ENCODE assay signal across 31 cellular contexts in the genomic region with DNA sequence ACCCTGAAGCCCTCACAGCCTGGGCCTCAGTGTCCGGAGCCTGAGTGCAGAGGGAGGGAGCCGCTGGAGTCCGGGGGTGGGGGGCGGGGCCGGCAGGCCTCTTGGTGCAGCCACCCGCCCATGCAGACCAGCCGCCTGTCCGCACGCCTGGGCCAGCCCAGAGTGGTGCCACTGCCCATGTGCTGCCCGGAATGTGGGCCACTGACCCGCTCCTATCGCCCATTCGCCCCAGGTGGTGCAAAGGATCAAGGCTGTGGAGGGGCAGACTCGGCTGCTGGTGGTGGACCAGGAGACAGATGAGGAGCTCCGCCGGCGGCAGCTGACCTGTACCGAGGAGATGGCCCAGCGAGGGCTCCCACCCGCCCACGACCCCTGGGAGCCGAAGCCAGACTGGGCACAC. TPM values are rescaled to one million over a fixed set of nuclear protein-coding genes. Genes with fewer than 3 reads are reported as not detected.
DNase-seq lines count a peak whose midpoint lies in the region; ATAC-seq, FAIRE-seq and TF ChIP-seq lines count a peak whose summit lies in the region.
"Had no signal": no experiment of that assay in that cellular context is flagged by ENCODE, and none has a peak within 500 bp of the region (broad histone marks: within the 10 kb centered on the region; RNA-seq: fewer than 3 reads in every experiment).

No MANE protein-coding gene starts in this region.

- no peak overlapping the region for H3K27ac Mint-ChIP-seq in osteocyte (ENCODE audit: unreplicated experiment)
- H3K27ac Mint-ChIP-seq: activated T-cell treated with anti-CD3 and anti-CD28 coated beads, Interleukin-2, amount 50 U/mL, for 24 hours; dendritic cell treated with granulocyte-macrophage colony-stimulating factor and Interleukin-4, amounts not matched to agents 40 ng/mL and 50 ng/mL, for 4 days; endodermal cell had no signal

- H3K27ac ChIP-seq in right atrium auricular region (peak overlapping the region; percentile 84 to 85), kidney (ENCODE audit: low read depth in 2 of 2, low read length in 2 of 2) (no peak overlapping the region), upper lobe of right lung (peak overlapping the region; percentile 66)
- H3K27ac ChIP-seq: foreskin keratinocyte, neutrophil, SJSA1, WERI-Rb-1 had no signal

- no peak for TF ChIP-seq CTCF in right atrium auricular region (IDR thresholded peaks at IDR 0.05)
- TF ChIP-seq CTCF in kidney (IDR thresholded peaks at IDR 0.05; ENCODE audit: borderline replicate concordance, extremely low read depth, insufficient read depth) = no peak
- TF ChIP-seq CTCF in osteocyte (IDR thresholded peaks at IDR 0.05) = no peak
- TF ChIP-seq CTCF in upper lobe of right lung (IDR thresholded peaks at IDR 0.05) = no peak

- no peak for FAIRE-seq in kidney (lab: Jason Lieb, UNC)
- FAIRE-seq: A549, G401.6, small intestine had no signal

- peaks cover 0 to 68% of the 10 kb centered on the region in 2 donors for H3K4me1 ChIP-seq in right atrium auricular region
- H3K4me1 ChIP-seq in kidney (ENCODE audit: control insufficient read depth in 1 of 2, insufficient read depth in 1 of 2, low read depth in 1 of 2, low read length in 2 of 2) = peaks cover 0 to 27% of the 10 kb centered on the region in 2 donors
- peaks cover 56% of the 10 kb centered on the region for H3K4me1 ChIP-seq in upper lobe of right lung

- H3K9me3 ChIP-seq in right atrium auricular region (no peaks in the 10 kb centered on the region), kidney (ENCODE audit: control insufficient read depth in 1 of 2, low read length in 2 of 2) (no peaks in the 10 kb centered on the region), upper lobe of right lung (no peaks in the 10 kb centered on the region)
- H3K9me3 ChIP-seq: A549, ascending aorta, HAP-1, neutrophil, Peyer's patch, SJSA1 had no signal

- H3K4me3 ChIP-seq in right atrium auricular region = peak overlapping the region; percentile 56 to 74
- H3K4me3 ChIP-seq in kidney (ENCODE audit: low read length in 2 of 2) = peak overlapping the region in 1 of 2 donors; percentile 82
- H3K4me3 ChIP-seq in upper lobe of right lung = peak overlapping the region; percentile 72
- H3K4me3 ChIP-seq: A549, HAP-1, SJSA1 had no signal

- ATAC-seq in left ventricle myocardium superior = no peak
- ATAC-seq in upper lobe of right lung = no peak
- no peak for ATAC-seq in GM18858 (IDR thresholded peaks at IDR 0.05; ENCODE audit: unreplicated experiment)
- ATAC-seq: A549; foreskin keratinocyte; stimulated activated naive CD8-positive, alpha-beta T cell treated with anti-CD3 and anti-CD28 coated beads, Interleukin-15, Interleukin-2, amounts not matched to agents 100 U/mL and 50 U/mL, for 24 hours had no signal

- H3K27me3 Mint-ChIP-seq in osteocyte (ENCODE audit: unreplicated experiment) = no peaks in the 10 kb centered on the region

- intact Hi-C loops in left ventricle myocardium superior (cut with micrococcal nuclease) = no loop called here
- intact Hi-C loops in kidney (cut with DNase I) = loop anchor here (10.0 kb wide), 1 partner anchor 115 kb away; a partner anchor contains a TSS
- intact Hi-C loops in upper lobe of right lung (cut with DNase I) = no loop called here

- H3K4me1 Mint-ChIP-seq in osteocyte (ENCODE audit: unreplicated experiment) = peaks cover 62% of the 10 kb centered on the region

- no peak overlapping the region for H3K9ac ChIP-seq in kidney (ENCODE audit: low read length in 2 of 2)

- H3K27me3 ChIP-seq in right atrium auricular region (no peaks in the 10 kb centered on the region), upper lobe of right lung (no peaks in the 10 kb centered on the region)
- H3K27me3 ChIP-seq: ascending aorta, foreskin keratinocyte, Peyer's patch, SJSA1 had no signal

- peak overlapping the region; percentile 51 for H3K4me3 Mint-ChIP-seq in osteocyte (ENCODE audit: unreplicated experiment)
- H3K4me3 Mint-ChIP-seq: activated T-cell treated with anti-CD3 and anti-CD28 coated beads, Interleukin-2, amount 50 U/mL, for 24 hours; dendritic cell treated with granulocyte-macrophage colony-stimulating factor and Interleukin-4, amounts not matched to agents 40 ng/mL and 50 ng/mL, for 4 days; endodermal cell had no signal

- H3K9me3 Mint-ChIP-seq in osteocyte (ENCODE audit: unreplicated experiment) = no peaks in the 10 kb centered on the region
- H3K9me3 Mint-ChIP-seq: activated T-cell treated with anti-CD3 and anti-CD28 coated beads, Interleukin-2, amount 50 U/mL, for 24 hours; CD4-positive, CD25-positive, alpha-beta regulatory T cell; dendritic cell treated with granulocyte-macrophage colony-stimulating factor and Interleukin-4, amounts not matched to agents 40 ng/mL and 50 ng/mL, for 4 days; endodermal cell had no signal

- peaks cover 1% of the 10 kb centered on the region for H3K36me3 Mint-ChIP-seq in osteocyte (ENCODE audit: unreplicated experiment)
- H3K36me3 Mint-ChIP-seq: CD4-positive, CD25-positive, alpha-beta regulatory T cell had no signal

- DNase-seq in right atrium auricular region (ENCODE audit: low spot score) = no peak
- DNase-seq in left ventricle myocardium superior = no peak
- DNase-seq in kidney = peak; percentile 82
- no peak for DNase-seq in osteocyte (ENCODE audit: extremely low spot score, unreplicated experiment)
- DNase-seq in upper lobe of right lung = no peak
- no peak for DNase-seq in mesenteric fat pad (ENCODE audit: low spot score)
- no peak for DNase-seq in NOMO-1 treated with dmso at 0.1 percent for 144 hours (lab: John Stamatoyannopoulos, UW; ENCODE audit: unreplicated experiment)
- DNase-seq: activated CD4-positive, alpha-beta T cell treated with anti-CD3 and anti-CD28 coated beads for 48 hours; activated gamma-delta T cell; activated T-cell treated with anti-CD3 and anti-CD28 coated beads, Interleukin-2, amount 50 U/mL, for 24 hours; Calu3; caudate nucleus; CD4-positive, CD25-positive, alpha-beta regulatory T cell; DMS79; endodermal cell; foreskin keratinocyte; mesendoderm; NCI-H2107; Peyer's patch; small intestine; stimulated activated naive CD8-positive, alpha-beta T cell treated with anti-CD3 and anti-CD28 coated beads, Interleukin-15, Interleukin-2, amounts not matched to agents 100 U/mL and 50 U/mL, for 24 hours; T1000; WERI-Rb-1 had no signal

- H3K36me3 ChIP-seq in right atrium auricular region (peaks cover 11% of the 10 kb centered on the region), kidney (ENCODE audit: control insufficient read depth in 1 of 2, insufficient read depth in 2 of 2, low read length in 2 of 2) (no peaks in the 10 kb centered on the region), upper lobe of right lung (peaks cover 26% of the 10 kb centered on the region)
- H3K36me3 ChIP-seq: ascending aorta, neutrophil, Peyer's patch had no signal

RNA-seq across cellular contexts. Expression of a gene that starts 2.6 kb away (rescaled TPM):
- total RNA-seq in right atrium auricular region = 100 to 1,000 TPM; 187 to 213 TPM
- total RNA-seq in left ventricle myocardium superior = 235 TPM
- total RNA-seq in kidney = 238 TPM
- polyA plus RNA-seq in kidney (ENCODE audit: insufficient read depth, low read depth, low replicate concordance) = 405 TPM
- 143 and 146 TPM in 2 replicates for total RNA-seq in osteocyte
- total RNA-seq in upper lobe of right lung = 363 TPM
- total RNA-seq in mesenteric fat pad = 238 TPM

RNA-seq across cellular contexts. Expression of a gene that starts 9.8 kb away (rescaled TPM):
- not detected for total RNA-seq in right atrium auricular region
- total RNA-seq in left ventricle myocardium superior = not detected
- total RNA-seq in kidney = not detected
- not detected for polyA plus RNA-seq in kidney (ENCODE audit: insufficient read depth, low read depth, low replicate concordance)
- total RNA-seq in osteocyte = 4.1 and 4.4 TPM in 2 replicates
- not detected for total RNA-seq in upper lobe of right lung
- total RNA-seq in mesenteric fat pad = 0.58 TPM
- total RNA-seq: ascending aorta; CD4-positive, CD25-positive, alpha-beta regulatory T cell; SJSA1 had no signal
- polyA plus RNA-seq: CD4-positive, CD25-positive, alpha-beta regulatory T cell had no signal

RNA-seq across cellular contexts. Expression of a gene that starts 18.3 kb away (rescaled TPM):
- 10 to 100 TPM; 10.3 to 17.7 TPM for total RNA-seq in right atrium auricular region
- total RNA-seq in left ventricle myocardium superior = 22.7 TPM
- total RNA-seq in kidney = 15.3 TPM
- polyA plus RNA-seq in kidney (ENCODE audit: insufficient read depth, low read depth, low replicate concordance) = 36.0 TPM
- total RNA-seq in osteocyte = 22.2 and 24.3 TPM in 2 replicates
- 26.4 TPM for total RNA-seq in upper lobe of right lung
- 9.9 TPM for total RNA-seq in mesenteric fat pad

RNA-seq across cellular contexts. Expression of a gene that starts 18.4 kb away (rescaled TPM):
- total RNA-seq in right atrium auricular region = 10 to 100 TPM; 42.4 to 43.2 TPM
- total RNA-seq in left ventricle myocardium superior = 83.0 TPM
- total RNA-seq in kidney = 151 TPM
- 40.0 TPM for polyA plus RNA-seq in kidney (ENCODE audit: insufficient read depth, low read depth, low replicate concordance)
- total RNA-seq in osteocyte = 183 and 194 TPM in 2 replicates
- 119 TPM for total RNA-seq in upper lobe of right lung
- 88.3 TPM for total RNA-seq in mesenteric fat pad

RNA-seq across cellular contexts. Expression of a gene that starts 19.7 kb away (rescaled TPM):
- total RNA-seq in right atrium auricular region (10 to 100 TPM; 11.4 to 19.9 TPM), left ventricle myocardium superior (16.0 TPM), kidney (34.9 TPM), osteocyte (45.4 and 46.9 TPM in 2 replicates), upper lobe of right lung (38.2 TPM), mesenteric fat pad (50.5 TPM)
- polyA plus RNA-seq in kidney (ENCODE audit: insufficient read depth, low read depth, low replicate concordance) = 14.3 TPM

Comparison
In these comparisons a context has a peak if more than half of its experiments do, and no peak if none do; other contexts are left out.
1. H3K27ac ChIP-seq: peak in right atrium auricular region (2 of 2) and upper lobe of right lung (single experiment); none in kidney (0 of 2).